In genomic region chr14:36094963-36095362, GRCh38 we compare ENCODE assay signal across 20 cellular contexts.
"Had no signal": no experiment of that assay in that cellular context is flagged by ENCODE, and none has a peak within 500 bp of the region (broad histone marks: within the 10 kb centered on the region; RNA-seq: fewer than 3 reads in every experiment).

No MANE protein-coding gene starts in this region.

- H3K9me3 ChIP-seq: ovary, psoas muscle, sigmoid colon, stomach, tibial artery had no signal

- H3K27ac ChIP-seq: ovary, psoas muscle, sigmoid colon, stomach, tibial artery had no signal

- H3K4me1 ChIP-seq: psoas muscle, tibial artery had no signal

- DNase-seq: cortex of kidney; mesenchymal stem cell; midbrain; naive thymus-derived CD4-positive, alpha-beta T cell; occipital lobe; ovary; posterior cingulate gyrus; psoas muscle; right cardiac atrium; sigmoid colon; stimulated activated CD4-positive, alpha-beta T cell treated with anti-CD3 and anti-CD28 coated beads, Interleukin-2, amount 100 ng/mL, for 24 hours; stimulated activated CD4-positive, alpha-beta T cell treated with anti-CD3 and anti-CD28 coated beads, Interleukin-4, amount 100 ng/mL, for 24 hours; stimulated activated naive CD4-positive, alpha-beta T cell treated with Interleukin-2 at 50 U/mL for 16 hours; stomach; tibial artery had no signal

- ATAC-seq: naive thymus-derived CD4-positive, alpha-beta T cell; psoas muscle; right cardiac atrium; stimulated activated effector memory CD8-positive, alpha-beta T cell treated with anti-CD3 and anti-CD28 coated beads, Interleukin-12 subunit alpha, Interleukin-12 subunit beta, amount 100 ng/mL, for 72 hours had no signal

- H3K9me3 Mint-ChIP-seq: nephron; stimulated activated effector memory CD8-positive, alpha-beta T cell treated with anti-CD3 and anti-CD28 coated beads, Interleukin-12 subunit alpha, Interleukin-12 subunit beta, amount 100 ng/mL, for 72 hours; type B pancreatic cell had no signal

- H3K4me3 Mint-ChIP-seq: naive thymus-derived CD4-positive, alpha-beta T cell; nephron; stimulated activated effector memory CD8-positive, alpha-beta T cell treated with anti-CD3 and anti-CD28 coated beads, Interleukin-12 subunit alpha, Interleukin-12 subunit beta, amount 100 ng/mL, for 72 hours; type B pancreatic cell had no signal

- H3K36me3 Mint-ChIP-seq: naive thymus-derived CD4-positive, alpha-beta T cell; stimulated activated effector memory CD8-positive, alpha-beta T cell treated with anti-CD3 and anti-CD28 coated beads, Interleukin-12 subunit alpha, Interleukin-12 subunit beta, amount 100 ng/mL, for 72 hours; type B pancreatic cell had no signal

- H3K4me3 ChIP-seq: ovary, psoas muscle, sigmoid colon, stomach, tibial artery had no signal

- H3K27me3 ChIP-seq: ovary, sigmoid colon had no signal

- H3K36me3 ChIP-seq: ovary, sigmoid colon, stomach, tibial artery had no signal

- H3K27me3 Mint-ChIP-seq: type B pancreatic cell had no signal

- FAIRE-seq: frontal cortex, urothelium cell line had no signal

- H3K27ac Mint-ChIP-seq: naive thymus-derived CD4-positive, alpha-beta T cell; nephron; stimulated activated effector memory CD8-positive, alpha-beta T cell treated with anti-CD3 and anti-CD28 coated beads, Interleukin-12 subunit alpha, Interleukin-12 subunit beta, amount 100 ng/mL, for 72 hours; type B pancreatic cell had no signal

- H3K4me1 Mint-ChIP-seq: naive thymus-derived CD4-positive, alpha-beta T cell; nephron; stimulated activated effector memory CD8-positive, alpha-beta T cell treated with anti-CD3 and anti-CD28 coated beads, Interleukin-12 subunit alpha, Interleukin-12 subunit beta, amount 100 ng/mL, for 72 hours had no signal
